Comparison of ENCODE assay signal across 1 cellular context in the genomic region with DNA sequence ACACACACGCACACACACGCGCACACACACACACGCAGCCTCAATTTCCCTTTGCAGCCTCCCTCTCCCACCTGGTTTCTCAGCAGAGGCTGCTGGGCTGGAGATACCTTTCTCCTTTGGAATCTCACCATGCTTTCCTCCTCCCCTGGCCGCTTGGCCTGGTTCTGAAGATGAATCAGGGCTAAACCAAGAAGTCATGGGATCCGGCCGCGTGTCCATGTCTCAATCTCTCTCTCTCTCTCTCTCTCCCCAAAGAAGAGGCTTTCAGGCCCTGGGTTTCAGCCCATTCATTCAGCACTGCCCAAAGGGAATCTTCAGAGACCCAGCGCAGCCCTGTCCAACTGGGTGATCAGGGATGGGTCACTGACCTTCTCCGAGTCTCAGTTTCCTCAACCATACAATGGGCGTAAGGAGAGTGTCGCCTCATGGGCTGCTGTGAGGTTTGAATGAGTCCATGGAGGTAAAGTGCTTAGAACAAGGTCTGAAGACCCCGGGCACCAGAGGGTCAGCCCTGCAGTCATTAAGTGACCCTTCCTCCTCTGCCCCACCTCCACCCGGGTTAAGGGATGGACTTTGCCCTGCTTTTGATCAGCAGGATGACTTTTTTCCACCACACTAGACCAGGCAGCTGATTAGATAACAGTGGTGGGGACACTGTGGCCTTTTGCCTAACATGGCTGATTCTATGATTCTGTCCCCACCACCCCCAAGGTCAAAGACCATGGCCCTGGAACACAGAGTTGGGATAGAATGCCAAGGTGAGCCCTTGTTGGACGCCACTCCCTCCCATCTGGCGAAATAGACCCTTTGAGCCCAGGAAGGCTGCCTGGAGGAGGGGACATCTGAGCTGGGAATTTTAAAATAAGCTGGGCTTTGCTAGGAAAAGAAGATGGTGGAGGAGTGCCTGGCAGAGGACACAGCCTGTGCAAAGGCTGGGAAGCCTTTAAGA.
TF ChIP-seq lines count a peak whose summit lies in the region.

No MANE protein-coding gene starts in this region.

TF ChIP-seq in HepG2, 621 proteins besides CTCF, POLR2A, EP300 and RAD21 (continued from another document and continues in another):
- TF ChIP-seq, protein P1, sequence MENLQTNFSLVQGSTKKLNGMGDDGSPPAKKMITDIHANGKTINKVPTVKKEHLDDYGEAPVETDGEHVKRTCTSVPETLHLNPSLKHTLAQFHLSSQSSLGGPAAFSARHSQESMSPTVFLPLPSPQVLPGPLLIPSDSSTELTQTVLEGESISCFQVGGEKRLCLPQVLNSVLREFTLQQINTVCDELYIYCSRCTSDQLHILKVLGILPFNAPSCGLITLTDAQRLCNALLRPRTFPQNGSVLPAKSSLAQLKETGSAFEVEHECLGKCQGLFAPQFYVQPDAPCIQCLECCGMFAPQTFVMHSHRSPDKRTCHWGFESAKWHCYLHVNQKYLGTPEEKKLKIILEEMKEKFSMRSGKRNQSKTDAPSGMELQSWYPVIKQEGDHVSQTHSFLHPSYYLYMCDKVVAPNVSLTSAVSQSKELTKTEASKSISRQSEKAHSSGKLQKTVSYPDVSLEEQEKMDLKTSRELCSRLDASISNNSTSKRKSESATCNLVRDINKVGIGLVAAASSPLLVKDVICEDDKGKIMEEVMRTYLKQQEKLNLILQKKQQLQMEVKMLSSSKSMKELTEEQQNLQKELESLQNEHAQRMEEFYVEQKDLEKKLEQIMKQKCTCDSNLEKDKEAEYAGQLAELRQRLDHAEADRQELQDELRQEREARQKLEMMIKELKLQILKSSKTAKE (CRISPR knock-in tag; IDR thresholded peaks at IDR 0.05; ENCODE audit: borderline replicate concordance), result peak; percentile 95
- no peak for TF ChIP-seq ZNF790 (CRISPR knock-in tag; IDR thresholded peaks at IDR 0.05; ENCODE audit: borderline replicate concordance)
- TF ChIP-seq SIN3B (IDR thresholded peaks at IDR 0.05; ENCODE audit: low read length), result no peak
- TF ChIP-seq ZNF180 (CRISPR knock-in tag; IDR thresholded peaks at IDR 0.05; ENCODE audit: borderline replicate concordance, low read depth), result no peak
- TF ChIP-seq, protein P2, sequence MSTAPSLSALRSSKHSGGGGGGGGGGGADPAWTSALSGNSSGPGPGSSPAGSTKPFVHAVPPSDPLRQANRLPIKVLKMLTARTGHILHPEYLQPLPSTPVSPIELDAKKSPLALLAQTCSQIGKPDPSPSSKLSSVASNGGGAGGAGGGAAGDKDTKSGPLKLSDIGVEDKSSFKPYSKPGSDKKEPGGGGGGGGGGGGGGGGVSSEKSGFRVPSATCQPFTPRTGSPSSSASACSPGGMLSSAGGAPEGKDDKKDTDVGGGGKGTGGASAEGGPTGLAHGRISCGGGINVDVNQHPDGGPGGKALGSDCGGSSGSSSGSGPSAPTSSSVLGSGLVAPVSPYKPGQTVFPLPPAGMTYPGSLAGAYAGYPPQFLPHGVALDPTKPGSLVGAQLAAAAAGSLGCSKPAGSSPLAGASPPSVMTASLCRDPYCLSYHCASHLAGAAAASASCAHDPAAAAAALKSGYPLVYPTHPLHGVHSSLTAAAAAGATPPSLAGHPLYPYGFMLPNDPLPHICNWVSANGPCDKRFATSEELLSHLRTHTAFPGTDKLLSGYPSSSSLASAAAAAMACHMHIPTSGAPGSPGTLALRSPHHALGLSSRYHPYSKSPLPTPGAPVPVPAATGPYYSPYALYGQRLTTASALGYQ (CRISPR knock-in tag; IDR thresholded peaks at IDR 0.05), result peak; percentile 66; the same call in 1 of the 2 replicates
- TF ChIP-seq, protein P3, sequence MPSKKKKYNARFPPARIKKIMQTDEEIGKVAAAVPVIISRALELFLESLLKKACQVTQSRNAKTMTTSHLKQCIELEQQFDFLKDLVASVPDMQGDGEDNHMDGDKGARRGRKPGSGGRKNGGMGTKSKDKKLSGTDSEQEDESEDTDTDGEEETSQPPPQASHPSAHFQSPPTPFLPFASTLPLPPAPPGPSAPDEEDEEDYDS (CRISPR knock-in tag; IDR thresholded peaks at IDR 0.05), result peak; percentile 39; the same call in 1 of the 2 replicates
- TF ChIP-seq SMAD3 (CRISPR knock-in tag; IDR thresholded peaks at IDR 0.05), result peak; percentile 67; the same call in 1 of the 2 replicates
- peak; percentile 87 for TF ChIP-seq ERF (CRISPR knock-in tag; IDR thresholded peaks at IDR 0.05)
- no peak for TF ChIP-seq ZNF761 (CRISPR knock-in tag; conservative IDR thresholded peaks at IDR 0.05)
- TF ChIP-seq, protein P4, sequence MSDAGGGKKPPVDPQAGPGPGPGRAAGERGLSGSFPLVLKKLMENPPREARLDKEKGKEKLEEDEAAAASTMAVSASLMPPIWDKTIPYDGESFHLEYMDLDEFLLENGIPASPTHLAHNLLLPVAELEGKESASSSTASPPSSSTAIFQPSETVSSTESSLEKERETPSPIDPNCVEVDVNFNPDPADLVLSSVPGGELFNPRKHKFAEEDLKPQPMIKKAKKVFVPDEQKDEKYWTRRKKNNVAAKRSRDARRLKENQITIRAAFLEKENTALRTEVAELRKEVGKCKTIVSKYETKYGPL (CRISPR knock-in tag; IDR thresholded peaks at IDR 0.05), result peak; percentile 84; the same call in 1 of the 2 replicates
- no peak for TF ChIP-seq ZNF83 (CRISPR knock-in tag; IDR thresholded peaks at IDR 0.05; ENCODE audit: borderline replicate concordance)
- TF ChIP-seq, protein P5, sequence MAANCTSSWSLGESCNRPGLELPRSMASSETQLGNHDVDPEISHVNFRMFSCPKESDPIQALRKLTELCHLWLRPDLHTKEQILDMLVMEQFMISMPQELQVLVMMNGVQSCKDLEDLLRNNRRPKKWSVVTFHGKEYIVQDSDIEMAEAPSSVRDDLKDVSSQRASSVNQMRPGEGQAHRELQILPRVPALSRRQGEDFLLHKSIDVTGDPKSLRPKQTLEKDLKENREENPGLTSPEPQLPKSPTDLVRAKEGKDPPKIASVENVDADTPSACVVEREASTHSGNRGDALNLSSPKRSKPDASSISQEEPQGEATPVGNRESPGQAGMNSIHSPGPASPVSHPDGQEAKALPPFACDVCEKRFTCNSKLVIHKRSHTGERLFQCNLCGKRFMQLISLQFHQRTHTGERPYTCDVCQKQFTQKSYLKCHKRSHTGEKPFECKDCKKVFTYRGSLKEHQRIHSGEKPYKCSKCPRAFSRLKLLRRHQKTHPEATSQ (CRISPR knock-in tag; IDR thresholded peaks at IDR 0.05; ENCODE audit: borderline replicate concordance), result peak; percentile 91; the same call in 1 of the 2 replicates
- TF ChIP-seq ZNF883 (CRISPR knock-in tag; IDR thresholded peaks at IDR 0.05; ENCODE audit: not compliant biosample characterization), result no peak
- no peak for TF ChIP-seq CHCHD3 (CRISPR knock-in tag; IDR thresholded peaks at IDR 0.05)
- TF ChIP-seq RAD51 (IDR thresholded peaks at IDR 0.05; ENCODE audit: borderline replicate concordance), result no peak
- TF ChIP-seq ZNF431 (CRISPR knock-in tag; IDR thresholded peaks at IDR 0.05; ENCODE audit: borderline replicate concordance, low read depth), result peak; percentile 46; the same call in 1 of the 2 replicates
- no peak for TF ChIP-seq ZNF891 (CRISPR knock-in tag; IDR thresholded peaks at IDR 0.05)
- TF ChIP-seq PTBP1 (IDR thresholded peaks at IDR 0.05; ENCODE audit: low read depth, low read length, poor library complexity, severe bottlenecking), result no peak
- peak; percentile 97 for TF ChIP-seq ZMYM3 (CRISPR knock-in tag; IDR thresholded peaks at IDR 0.05)
- TF ChIP-seq, protein P6, sequence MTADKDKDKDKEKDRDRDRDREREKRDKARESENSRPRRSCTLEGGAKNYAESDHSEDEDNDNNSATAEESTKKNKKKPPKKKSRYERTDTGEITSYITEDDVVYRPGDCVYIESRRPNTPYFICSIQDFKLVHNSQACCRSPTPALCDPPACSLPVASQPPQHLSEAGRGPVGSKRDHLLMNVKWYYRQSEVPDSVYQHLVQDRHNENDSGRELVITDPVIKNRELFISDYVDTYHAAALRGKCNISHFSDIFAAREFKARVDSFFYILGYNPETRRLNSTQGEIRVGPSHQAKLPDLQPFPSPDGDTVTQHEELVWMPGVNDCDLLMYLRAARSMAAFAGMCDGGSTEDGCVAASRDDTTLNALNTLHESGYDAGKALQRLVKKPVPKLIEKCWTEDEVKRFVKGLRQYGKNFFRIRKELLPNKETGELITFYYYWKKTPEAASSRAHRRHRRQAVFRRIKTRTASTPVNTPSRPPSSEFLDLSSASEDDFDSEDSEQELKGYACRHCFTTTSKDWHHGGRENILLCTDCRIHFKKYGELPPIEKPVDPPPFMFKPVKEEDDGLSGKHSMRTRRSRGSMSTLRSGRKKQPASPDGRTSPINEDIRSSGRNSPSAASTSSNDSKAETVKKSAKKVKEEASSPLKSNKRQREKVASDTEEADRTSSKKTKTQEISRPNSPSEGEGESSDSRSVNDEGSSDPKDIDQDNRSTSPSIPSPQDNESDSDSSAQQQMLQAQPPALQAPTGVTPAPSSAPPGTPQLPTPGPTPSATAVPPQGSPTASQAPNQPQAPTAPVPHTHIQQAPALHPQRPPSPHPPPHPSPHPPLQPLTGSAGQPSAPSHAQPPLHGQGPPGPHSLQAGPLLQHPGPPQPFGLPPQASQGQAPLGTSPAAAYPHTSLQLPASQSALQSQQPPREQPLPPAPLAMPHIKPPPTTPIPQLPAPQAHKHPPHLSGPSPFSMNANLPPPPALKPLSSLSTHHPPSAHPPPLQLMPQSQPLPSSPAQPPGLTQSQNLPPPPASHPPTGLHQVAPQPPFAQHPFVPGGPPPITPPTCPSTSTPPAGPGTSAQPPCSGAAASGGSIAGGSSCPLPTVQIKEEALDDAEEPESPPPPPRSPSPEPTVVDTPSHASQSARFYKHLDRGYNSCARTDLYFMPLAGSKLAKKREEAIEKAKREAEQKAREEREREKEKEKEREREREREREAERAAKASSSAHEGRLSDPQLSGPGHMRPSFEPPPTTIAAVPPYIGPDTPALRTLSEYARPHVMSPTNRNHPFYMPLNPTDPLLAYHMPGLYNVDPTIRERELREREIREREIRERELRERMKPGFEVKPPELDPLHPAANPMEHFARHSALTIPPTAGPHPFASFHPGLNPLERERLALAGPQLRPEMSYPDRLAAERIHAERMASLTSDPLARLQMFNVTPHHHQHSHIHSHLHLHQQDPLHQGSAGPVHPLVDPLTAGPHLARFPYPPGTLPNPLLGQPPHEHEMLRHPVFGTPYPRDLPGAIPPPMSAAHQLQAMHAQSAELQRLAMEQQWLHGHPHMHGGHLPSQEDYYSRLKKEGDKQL (CRISPR knock-in tag; IDR thresholded peaks at IDR 0.05; ENCODE audit: low read depth), result peak; percentile 48; the same call in 1 of the 2 replicates
- TF ChIP-seq LCORL (IDR thresholded peaks at IDR 0.05), result peak; percentile 78
- TF ChIP-seq LCORL (CRISPR knock-in tag; IDR thresholded peaks at IDR 0.05), result peak; percentile 98
- peak; percentile 77 for TF ChIP-seq SRF (IDR thresholded peaks at IDR 0.05; ENCODE audit: low read depth, low read length)
- no peak for TF ChIP-seq KLF9 (CRISPR knock-in tag; IDR thresholded peaks at IDR 0.05; ENCODE audit: low read depth)
- TF ChIP-seq MTF1 (CRISPR knock-in tag; IDR thresholded peaks at IDR 0.05), result no peak
- TF ChIP-seq KLF15 (CRISPR knock-in tag; IDR thresholded peaks at IDR 0.05; ENCODE audit: borderline replicate concordance), result no peak
- TF ChIP-seq FOXA3 (CRISPR knock-in tag; IDR thresholded peaks at IDR 0.05), result peak; percentile 78
- peak; percentile 99 for TF ChIP-seq ZBTB7A (CRISPR knock-in tag; IDR thresholded peaks at IDR 0.05)
- TF ChIP-seq ZNF496 (CRISPR knock-in tag; IDR thresholded peaks at IDR 0.05; ENCODE audit: insufficient replicate concordance), result no peak
- no peak for TF ChIP-seq NR3C1 (CRISPR knock-in tag; IDR thresholded peaks at IDR 0.05)
- TF ChIP-seq, protein P7, sequence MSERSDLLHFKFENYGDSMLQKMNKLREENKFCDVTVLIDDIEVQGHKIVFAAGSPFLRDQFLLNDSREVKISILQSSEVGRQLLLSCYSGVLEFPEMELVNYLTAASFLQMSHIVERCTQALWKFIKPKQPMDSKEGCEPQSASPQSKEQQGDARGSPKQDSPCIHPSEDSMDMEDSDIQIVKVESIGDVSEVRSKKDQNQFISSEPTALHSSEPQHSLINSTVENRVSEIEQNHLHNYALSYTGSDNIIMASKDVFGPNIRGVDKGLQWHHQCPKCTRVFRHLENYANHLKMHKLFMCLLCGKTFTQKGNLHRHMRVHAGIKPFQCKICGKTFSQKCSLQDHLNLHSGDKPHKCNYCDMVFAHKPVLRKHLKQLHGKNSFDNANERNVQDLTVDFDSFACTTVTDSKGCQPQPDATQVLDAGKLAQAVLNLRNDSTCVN (CRISPR knock-in tag; IDR thresholded peaks at IDR 0.05; ENCODE audit: borderline replicate concordance), result 0 out of 2 replicates have a peak, but pooled peaks have one; percentile 24
- TF ChIP-seq, protein P8, sequence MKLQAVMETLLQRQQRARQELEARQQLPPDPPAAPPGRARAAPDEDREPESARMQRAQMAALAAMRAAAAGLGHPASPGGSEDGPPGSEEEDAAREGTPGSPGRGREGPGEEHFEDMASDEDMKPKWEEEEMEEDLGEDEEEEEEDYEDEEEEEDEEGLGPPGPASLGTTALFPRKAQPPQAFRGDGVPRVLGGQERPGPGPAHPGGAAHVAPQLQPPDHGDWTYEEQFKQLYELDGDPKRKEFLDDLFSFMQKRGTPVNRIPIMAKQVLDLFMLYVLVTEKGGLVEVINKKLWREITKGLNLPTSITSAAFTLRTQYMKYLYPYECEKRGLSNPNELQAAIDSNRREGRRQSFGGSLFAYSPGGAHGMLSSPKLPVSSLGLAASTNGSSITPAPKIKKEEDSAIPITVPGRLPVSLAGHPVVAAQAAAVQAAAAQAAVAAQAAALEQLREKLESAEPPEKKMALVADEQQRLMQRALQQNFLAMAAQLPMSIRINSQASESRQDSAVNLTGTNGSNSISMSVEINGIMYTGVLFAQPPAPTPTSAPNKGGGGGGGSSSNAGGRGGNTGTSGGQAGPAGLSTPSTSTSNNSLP (IDR thresholded peaks at IDR 0.05; ENCODE audit: low read depth, low read length), result peak; percentile 88; the same call in 1 of the 2 replicates
- TF ChIP-seq HOXA3 (CRISPR knock-in tag; IDR thresholded peaks at IDR 0.05), result peak; percentile 96
- peak; percentile 95 for TF ChIP-seq ZNF670 (CRISPR knock-in tag; IDR thresholded peaks at IDR 0.05; ENCODE audit: borderline replicate concordance)
- TF ChIP-seq RBM22 (optimal IDR thresholded peaks at IDR 0.05; ENCODE audit: low read length), result no peak
- TF ChIP-seq HNRNPLL (IDR thresholded peaks at IDR 0.05; ENCODE audit: low read depth, low read length, poor library complexity, severe bottlenecking), result no peak
- no peak for TF ChIP-seq SUZ12 (IDR thresholded peaks at IDR 0.05; ENCODE audit: low read depth, low read length)
- peak; percentile 97 for TF ChIP-seq SALL1 (CRISPR knock-in tag; IDR thresholded peaks at IDR 0.05)
- peak; percentile 95 for TF ChIP-seq POGZ (CRISPR knock-in tag; IDR thresholded peaks at IDR 0.05)
- 0 out of 2 replicates have a peak, but pooled peaks have one; percentile 35 for TF ChIP-seq KDM4B (CRISPR knock-in tag; IDR thresholded peaks at IDR 0.05)
- TF ChIP-seq GFI1 (CRISPR knock-in tag; IDR thresholded peaks at IDR 0.05; ENCODE audit: borderline replicate concordance), result peak; percentile 93
- TF ChIP-seq ZNF747 (CRISPR knock-in tag; IDR thresholded peaks at IDR 0.05; ENCODE audit: borderline replicate concordance), result peak; percentile 85; the same call in 1 of the 2 replicates
